Comparison of ENCODE assay signal across 18 cellular contexts in genomic region chr6:18509871-18510643, GRCh38.
A peak's percentile ranks its signal among the peaks of the same experiment; 100 is the strongest.
DNase-seq lines count a peak whose midpoint lies in the region; ATAC-seq and TF ChIP-seq lines count a peak whose summit lies in the region.
"Had no signal": no experiment of that assay in that cellular context is flagged by ENCODE, and none has a peak within 500 bp of the region (broad histone marks: within the 10 kb centered on the region; RNA-seq: fewer than 3 reads in every experiment).

No MANE protein-coding gene starts in this region.

- H3K4me3 ChIP-seq in thoracic aorta (peak overlapping the region; percentile 47), BE2C (ENCODE audit: low read depth, low read length) (no peak overlapping the region)
- H3K4me3 ChIP-seq: dorsolateral prefrontal cortex, neural progenitor cell, suprapubic skin had no signal

- H3K36me3 ChIP-seq in thoracic aorta (no peaks in the 10 kb centered on the region), BE2C (no peaks in the 10 kb centered on the region)
- H3K36me3 ChIP-seq: neural progenitor cell, suprapubic skin had no signal

- TF ChIP-seq CTCF in WTC11 (IDR thresholded peaks at IDR 0.05) = no peak
- TF ChIP-seq CTCF in thoracic aorta (IDR thresholded peaks at IDR 0.05) = no peak
- no peak for TF ChIP-seq CTCF in BE2C (IDR thresholded peaks at IDR 0.05; ENCODE audit: low read depth, low read length)

- no peak overlapping the region for H3K4me3 Mint-ChIP-seq in WTC11
- H3K4me3 Mint-ChIP-seq: activated naive CD4-positive, alpha-beta T cell treated with anti-CD3 and anti-CD28 coated beads, Interleukin-2, amount 50 U/mL, for 24 hours; B cell; neural progenitor cell; T-helper 17 cell had no signal

- peak; percentile 18 to 39 for DNase-seq in stimulated activated CD4-positive, alpha-beta T cell treated with anti-CD3 and anti-CD28 coated beads, Interleukin-15, amount 100 ng/mL, for 48 hours (ENCODE audit: low read depth in 2 of 2)
- DNase-seq in stimulated activated CD4-positive, alpha-beta T cell treated with anti-CD3 and anti-CD28 coated beads, Interleukin-12 subunit alpha, Interleukin-12 subunit beta, amount 100 ng/mL, for 4 hours = no peak
- no peak for DNase-seq in WTC11 (ENCODE audit: low spot score)
- DNase-seq in fibroblast of gingiva (ENCODE audit: low read depth) = peak; percentile 74
- DNase-seq in thoracic aorta (ENCODE audit: low spot score) = no peak
- DNase-seq in BE2C = no peak
- DNase-seq: dorsolateral prefrontal cortex, NCI-H1417, NCI-H2171, SHP77, T-helper 17 cell had no signal

- CTCF ChIA-PET in WTC11 (lab: Charles Lee) = no interaction called here

- POLR2A ChIA-PET in WTC11 (lab: Charles Lee) = interaction anchor here (0.6 kb wide), 1 partner anchor 334 kb away, joined by 3 read pairs; no protein-coding TSS in a partner anchor

- peak overlapping the region; percentile 58 to 78 for H3K27ac ChIP-seq in thoracic aorta
- H3K27ac ChIP-seq: dorsolateral prefrontal cortex, neural progenitor cell, suprapubic skin, VCaP had no signal

- H3K27me3 Mint-ChIP-seq in WTC11 (ENCODE audit: low read depth) = no peaks in the 10 kb centered on the region
- H3K27me3 Mint-ChIP-seq: activated naive CD4-positive, alpha-beta T cell treated with anti-CD3 and anti-CD28 coated beads, Interleukin-2, amount 50 U/mL, for 24 hours had no signal

- peaks cover 4% of the 10 kb centered on the region for H3K9me3 Mint-ChIP-seq in WTC11
- H3K9me3 Mint-ChIP-seq: activated naive CD4-positive, alpha-beta T cell treated with anti-CD3 and anti-CD28 coated beads, Interleukin-2, amount 50 U/mL, for 24 hours; neural progenitor cell had no signal

- H3K27me3 ChIP-seq in thoracic aorta (replicated peaks; ENCODE audit: insufficient read depth) (no peaks in the 10 kb centered on the region), BE2C (no peaks in the 10 kb centered on the region)
- H3K27me3 ChIP-seq: dorsolateral prefrontal cortex, neural progenitor cell, suprapubic skin had no signal

- H3K27ac Mint-ChIP-seq in WTC11 = no peak overlapping the region
- H3K27ac Mint-ChIP-seq: activated naive CD4-positive, alpha-beta T cell treated with anti-CD3 and anti-CD28 coated beads, Interleukin-2, amount 50 U/mL, for 24 hours; B cell; neural progenitor cell; T-helper 17 cell had no signal

- H3K9me3 ChIP-seq in thoracic aorta = no peaks in the 10 kb centered on the region
- no peaks in the 10 kb centered on the region for H3K9me3 ChIP-seq in BE2C
- H3K9me3 ChIP-seq: suprapubic skin had no signal

- ATAC-seq in WTC11 = no peak
- peak; percentile 70 for ATAC-seq in thoracic aorta (ENCODE audit: insufficient number of reproducible peaks, low FRiP score, low read depth)
- no peak for ATAC-seq in HG02610 (IDR thresholded peaks at IDR 0.05; ENCODE audit: unreplicated experiment)
- no peak for ATAC-seq in HG03571 (IDR thresholded peaks at IDR 0.05; ENCODE audit: unreplicated experiment)
- ATAC-seq: T-helper 17 cell had no signal

- H3K4me1 ChIP-seq in thoracic aorta (ENCODE audit: control insufficient read depth in 1 of 2, low read depth in 2 of 2) (peaks cover 9 to 16% of the 10 kb centered on the region in 2 donors), BE2C (no peaks in the 10 kb centered on the region)
- H3K4me1 ChIP-seq: suprapubic skin had no signal

- no peaks in the 10 kb centered on the region for H3K36me3 Mint-ChIP-seq in WTC11
- H3K36me3 Mint-ChIP-seq: activated naive CD4-positive, alpha-beta T cell treated with anti-CD3 and anti-CD28 coated beads, Interleukin-2, amount 50 U/mL, for 24 hours; neural progenitor cell had no signal

- peaks cover 14% of the 10 kb centered on the region for H3K4me1 Mint-ChIP-seq in WTC11
- H3K4me1 Mint-ChIP-seq: activated naive CD4-positive, alpha-beta T cell treated with anti-CD3 and anti-CD28 coated beads, Interleukin-2, amount 50 U/mL, for 24 hours had no signal

TF ChIP-seq in WTC11, 78 proteins besides CTCF, POLR2A, EP300 and RAD21:
- TF ChIP-seq USF2 (CRISPR knock-in tag; IDR thresholded peaks at IDR 0.05) (peak; percentile 41; the same call in 1 of the 2 replicates), ZSCAN18 (CRISPR knock-in tag; IDR thresholded peaks at IDR 0.05) (no peak)

Comparison
In these comparisons a context has a peak if more than half of its experiments do, and no peak if none do; other contexts are left out.
1. DNase-seq: peak in stimulated activated CD4-positive, alpha-beta T cell treated with anti-CD3 and anti-CD28 coated beads, Interleukin-15, amount 100 ng/mL, for 48 hours (2 of 2) and fibroblast of gingiva (single experiment); none in stimulated activated CD4-positive, alpha-beta T cell treated with anti-CD3 and anti-CD28 coated beads, Interleukin-12 subunit alpha, Interleukin-12 subunit beta, amount 100 ng/mL, for 4 hours (single experiment), WTC11 (single experiment), thoracic aorta (single experiment) and BE2C (single experiment).